1 cellular context compared by ENCODE assay signal in genomic region chr15:24956131-24956838, GRCh38.
TF ChIP-seq lines count a peak whose summit lies in the region.

No MANE protein-coding gene starts in this region.

TF ChIP-seq in HepG2, 621 proteins besides CTCF, POLR2A, EP300 and RAD21 (continued from another document and continues in another):
- TF ChIP-seq PATZ1 (CRISPR knock-in tag; IDR thresholded peaks at IDR 0.05) (peak; percentile 85), ASH2L (IDR thresholded peaks at IDR 0.05; ENCODE audit: insufficient read length, low read depth, low read length) (peak; percentile 20), TBX2 (CRISPR knock-in tag; IDR thresholded peaks at IDR 0.05; ENCODE audit: borderline replicate concordance) (peak; percentile 31; the same call in 1 of the 2 replicates), HOXA3 (CRISPR knock-in tag; IDR thresholded peaks at IDR 0.05) (peak; percentile 58), ZGPAT (CRISPR knock-in tag; IDR thresholded peaks at IDR 0.05) (0 out of 2 replicates have a peak, but pooled peaks have one; percentile 27), ZSCAN29 (CRISPR knock-in tag; conservative IDR thresholded peaks at IDR 0.05) (no peak), TFAP4 (IDR thresholded peaks at IDR 0.05; ENCODE audit: borderline replicate concordance, low read depth) (peak; percentile 87; the same call in 1 of the 2 replicates), SNAPC4 (CRISPR knock-in tag; IDR thresholded peaks at IDR 0.05) (peak; percentile 48; the same call in 1 of the 2 replicates), ZBTB40 (IDR thresholded peaks at IDR 0.05) (no peak), ZBTB40 (CRISPR knock-in tag; IDR thresholded peaks at IDR 0.05) (peak; percentile 55), SP4 (CRISPR knock-in tag; IDR thresholded peaks at IDR 0.05) (no peak), POGZ (CRISPR knock-in tag; IDR thresholded peaks at IDR 0.05) (peak; percentile 44; the same call in 1 of the 2 replicates), ZNF580 (CRISPR knock-in tag; IDR thresholded peaks at IDR 0.05; ENCODE audit: borderline replicate concordance, low read depth) (peak; percentile 34; the same call in 1 of the 2 replicates), SIN3A (IDR thresholded peaks at IDR 0.05; ENCODE audit: borderline replicate concordance, low read depth, low read length) (peak; percentile 26; the same call in 1 of the 2 replicates), GABPB1 (CRISPR knock-in tag; IDR thresholded peaks at IDR 0.05) (peak; percentile 74), NR2C2 (CRISPR knock-in tag; IDR thresholded peaks at IDR 0.05; ENCODE audit: borderline replicate concordance) (no peak), PHF5A (CRISPR knock-in tag; IDR thresholded peaks at IDR 0.05; ENCODE audit: low read depth, unreplicated experiment) (no peak), ZNF564 (CRISPR knock-in tag; IDR thresholded peaks at IDR 0.05) (no peak), NFIB (CRISPR knock-in tag; IDR thresholded peaks at IDR 0.05; ENCODE audit: borderline replicate concordance) (no peak), AKAP8 (CRISPR knock-in tag; IDR thresholded peaks at IDR 0.05) (0 out of 2 replicates have a peak, but pooled peaks have one; percentile 29), ZNF816 (CRISPR knock-in tag; IDR thresholded peaks at IDR 0.05; ENCODE audit: borderline replicate concordance) (0 out of 2 replicates have a peak, but pooled peaks have one; percentile 58), KDM2A (CRISPR knock-in tag; IDR thresholded peaks at IDR 0.05; ENCODE audit: borderline replicate concordance, low read depth) (peak; percentile 29; the same call in 1 of the 2 replicates), ZNF101 (CRISPR knock-in tag; IDR thresholded peaks at IDR 0.05; ENCODE audit: borderline replicate concordance, low read depth) (no peak), ETV5 (CRISPR knock-in tag; IDR thresholded peaks at IDR 0.05; ENCODE audit: borderline replicate concordance) (peak; percentile 59), NFAT5 (CRISPR knock-in tag; IDR thresholded peaks at IDR 0.05) (no peak), MEIS2 (CRISPR knock-in tag; IDR thresholded peaks at IDR 0.05) (peak; percentile 20; the same call in 1 of the 2 replicates)
